Comparison of ENCODE assay signal across 19 cellular contexts in the genomic region with DNA sequence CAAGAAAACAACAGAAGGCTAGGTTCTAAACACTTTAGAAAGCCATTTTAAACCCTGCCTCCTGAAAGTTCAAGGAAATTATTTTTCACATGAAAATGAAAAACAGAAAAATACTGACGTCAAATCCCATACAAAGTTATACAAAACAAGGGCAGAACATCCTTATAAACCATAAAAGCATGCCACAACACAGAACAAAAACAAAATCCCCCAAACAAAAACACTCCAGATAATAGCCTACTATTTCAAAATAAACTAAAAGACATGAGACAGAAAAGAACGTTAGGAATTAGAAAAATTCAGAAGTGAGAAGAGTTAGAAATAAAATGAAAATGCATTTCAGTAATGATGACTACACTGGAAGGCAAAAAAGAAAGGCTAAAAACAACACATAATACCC.
DNase-seq lines count a peak whose midpoint lies in the region; ATAC-seq and TF ChIP-seq lines count a peak whose summit lies in the region.
"Had no signal": no experiment of that assay in that cellular context is flagged by ENCODE, and none has a peak within 500 bp of the region (broad histone marks: within the 10 kb centered on the region; RNA-seq: fewer than 3 reads in every experiment).

No MANE protein-coding gene starts in this region.

- no peaks in the 10 kb centered on the region for H3K27me3 Mint-ChIP-seq in activated T-helper 17 cell treated with anti-CD3 and anti-CD28 coated beads, Interleukin-2, amount 50 U/mL, for 72 hours

- H3K9me3 ChIP-seq in neuronal stem cell (replicated peaks in 1 of 2; ENCODE audit: control insufficient read depth in 2 of 2, insufficient read depth in 1 of 2, low read depth in 1 of 2, low read length in 2 of 2) (no peaks in the 10 kb centered on the region), smooth muscle cell (replicated peaks; ENCODE audit: low read depth) (no peaks in the 10 kb centered on the region)
- H3K9me3 ChIP-seq: BLaER1 treated with 17β-estradiol and CSF1 and Interleukin-3, amounts not matched to agents 10 nM and 100 nM had no signal

- no peaks in the 10 kb centered on the region for H3K36me3 Mint-ChIP-seq in activated T-helper 17 cell treated with anti-CD3 and anti-CD28 coated beads, Interleukin-2, amount 50 U/mL, for 72 hours (ENCODE audit: low read depth)

- no peak overlapping the region for H3K4me3 Mint-ChIP-seq in activated T-helper 17 cell treated with anti-CD3 and anti-CD28 coated beads, Interleukin-2, amount 50 U/mL, for 72 hours
- H3K4me3 Mint-ChIP-seq: HFFc6 had no signal

- no peak overlapping the region for H3K18ac ChIP-seq in neuronal stem cell (ENCODE audit: low read length)

- no peak for ATAC-seq in activated T-helper 17 cell treated with anti-CD3 and anti-CD28 coated beads, Interleukin-2, amount 50 U/mL, for 72 hours (replicated peaks)
- ATAC-seq: HepG2 had no signal

- TF ChIP-seq CTCF in fibroblast of villous mesenchyme (IDR thresholded peaks at IDR 0.05; ENCODE audit: insufficient read depth, low read depth, low read length) (no peak), smooth muscle cell (IDR thresholded peaks at IDR 0.05; ENCODE audit: borderline replicate concordance, insufficient read depth, poor library complexity, severe bottlenecking) (no peak)

- H3K4me1 ChIP-seq in neuronal stem cell (ENCODE audit: control insufficient read depth in 2 of 2, insufficient read depth in 1 of 2, low read depth in 1 of 2, low read length in 2 of 2) (peaks cover 2 to 7% of the 10 kb centered on the region in 2 donors), smooth muscle cell (ENCODE audit: low read depth) (peaks cover 13% of the 10 kb centered on the region)
- H3K4me1 ChIP-seq: BLaER1 treated with 17β-estradiol and CSF1 and Interleukin-3, amounts not matched to agents 10 nM and 100 nM had no signal

- H2BK15ac ChIP-seq in neuronal stem cell (ENCODE audit: low read length) = no peak overlapping the region

- no peak overlapping the region for H4K91ac ChIP-seq in neuronal stem cell (ENCODE audit: low read depth, low read length, poor library complexity)

- H3K4me3 ChIP-seq in fibroblast of villous mesenchyme (ENCODE audit: low read depth, low read length) (no peak overlapping the region), neuronal stem cell (ENCODE audit: low read length in 2 of 2) (no peak overlapping the region), smooth muscle cell (no peak overlapping the region)
- H3K4me3 ChIP-seq: BLaER1 treated with 17β-estradiol and CSF1 and Interleukin-3, amounts not matched to agents 10 nM and 100 nM; PC-9 had no signal

- H3K27ac ChIP-seq in neuronal stem cell (replicated peaks; ENCODE audit: low read length) = no peak overlapping the region
- peak overlapping the region; percentile 10 for H3K27ac ChIP-seq in smooth muscle cell (ENCODE audit: low read depth)
- H3K27ac ChIP-seq: BLaER1 treated with 17β-estradiol and CSF1 and Interleukin-3, amounts not matched to agents 10 nM and 100 nM; KMS-11; PC-9 had no signal

- H2AFZ ChIP-seq in neuronal stem cell (ENCODE audit: low read length) (peak overlapping the region; percentile 60), smooth muscle cell (ENCODE audit: low read depth) (no peak overlapping the region)
- H2AFZ ChIP-seq: PC-9 had no signal

- no peak overlapping the region for H2BK12ac ChIP-seq in neuronal stem cell (ENCODE audit: low read length)

- H3K27me3 ChIP-seq in neuronal stem cell (ENCODE audit: control insufficient read depth in 3 of 3, insufficient read depth in 3 of 3, low read depth in 1 of 3, low read length in 3 of 3) (no peaks in the 10 kb centered on the region), smooth muscle cell (ENCODE audit: low read depth) (no peaks in the 10 kb centered on the region)
- H3K27me3 ChIP-seq: BLaER1 treated with 17β-estradiol and CSF1 and Interleukin-3, amounts not matched to agents 10 nM and 100 nM had no signal

- no peaks in the 10 kb centered on the region for H3K79me2 ChIP-seq in smooth muscle cell (ENCODE audit: low read depth)

- no peak overlapping the region for H2AK5ac ChIP-seq in neuronal stem cell (ENCODE audit: low read depth, low read length)

- peaks cover 5% of the 10 kb centered on the region for H3F3A ChIP-seq in smooth muscle cell (ENCODE audit: low read depth)

- H3K4ac ChIP-seq in neuronal stem cell (ENCODE audit: low read length) = no peak overlapping the region

- H3K36me3 ChIP-seq in neuronal stem cell (replicated peaks in 1 of 2; ENCODE audit: control insufficient read depth in 2 of 2, insufficient read depth in 2 of 2, low read length in 2 of 2) (no peaks in the 10 kb centered on the region), smooth muscle cell (ENCODE audit: low read depth) (no peaks in the 10 kb centered on the region)
- H3K36me3 ChIP-seq: BLaER1 treated with 17β-estradiol and CSF1 and Interleukin-3, amounts not matched to agents 10 nM and 100 nM had no signal

- H3K4me1 Mint-ChIP-seq in activated T-helper 17 cell treated with anti-CD3 and anti-CD28 coated beads, Interleukin-2, amount 50 U/mL, for 72 hours = peaks cover 5% of the 10 kb centered on the region

- H3K4me2 ChIP-seq in neuronal stem cell (ENCODE audit: insufficient read depth, low read length, poor library complexity, severe bottlenecking) = no peak overlapping the region
- no peak overlapping the region for H3K4me2 ChIP-seq in smooth muscle cell
- H3K4me2 ChIP-seq: BLaER1 treated with 17β-estradiol and CSF1 and Interleukin-3, amounts not matched to agents 10 nM and 100 nM; KMS-11; PC-9 had no signal

- H3K23ac ChIP-seq in neuronal stem cell (ENCODE audit: low read depth, low read length, poor library complexity) = no peak overlapping the region

- no peaks in the 10 kb centered on the region for H3K79me1 ChIP-seq in neuronal stem cell (ENCODE audit: low read depth, low read length)

- H3K9ac ChIP-seq in neuronal stem cell (ENCODE audit: low read depth, low read length, poor library complexity) = no peak overlapping the region
- H3K9ac ChIP-seq in smooth muscle cell (ENCODE audit: low read depth) = no peak overlapping the region
- H3K9ac ChIP-seq: BLaER1 treated with 17β-estradiol and CSF1 and Interleukin-3, amounts not matched to agents 10 nM and 100 nM; KMS-11 had no signal

- no peaks in the 10 kb centered on the region for H4K20me1 ChIP-seq in smooth muscle cell (ENCODE audit: low read depth)
- H4K20me1 ChIP-seq: BLaER1 treated with 17β-estradiol and CSF1 and Interleukin-3, amounts not matched to agents 10 nM and 100 nM had no signal

- no peak overlapping the region for H3K14ac ChIP-seq in neuronal stem cell (ENCODE audit: low read length)

- peak overlapping the region; percentile 8 for H3K27ac Mint-ChIP-seq in activated T-helper 17 cell treated with anti-CD3 and anti-CD28 coated beads, Interleukin-2, amount 50 U/mL, for 72 hours
- H3K27ac Mint-ChIP-seq: HFFc6 had no signal

- no peak overlapping the region for H2BK120ac ChIP-seq in neuronal stem cell (ENCODE audit: low read depth, low read length)

- WGBS in neuronal stem cell (ENCODE audit: extremely low coverage in 2 of 2, insufficient read length in 2 of 2, insufficient replicate concordance in 1 of 2), 2 donors = no CpG with 5 or more reads among the region's 2 CpGs
- 75% methylated on average over 2 of the region's 2 CpGs for WGBS in smooth muscle cell (ENCODE audit: low lambda C conversion rate)

- no peak overlapping the region for H2BK5ac ChIP-seq in neuronal stem cell (ENCODE audit: low read length)

- no peaks in the 10 kb centered on the region for H3K9me3 Mint-ChIP-seq in activated T-helper 17 cell treated with anti-CD3 and anti-CD28 coated beads, Interleukin-2, amount 50 U/mL, for 72 hours
- H3K9me3 Mint-ChIP-seq: HFFc6 had no signal

- DNase-seq in fibroblast of villous mesenchyme (ENCODE audit: low read depth) = peak; percentile 85
- no peak for DNase-seq in neuronal stem cell (ENCODE audit: low spot score)
- DNase-seq in smooth muscle cell (lab: John Stamatoyannopoulos, UW; ENCODE audit: unreplicated experiment) = no peak
- DNase-seq in putamen (ENCODE audit: low spot score) = no peak
- DNase-seq in mucosa of gallbladder (ENCODE audit: low spot score) = no peak
- no peak for DNase-seq in NCI-H2171 treated with DMSO at 0.1 percent for 48 hours (lab: John Stamatoyannopoulos, UW)
- no peak for DNase-seq in GOT3 (lab: John Stamatoyannopoulos, UW)
- DNase-seq: DMS79, HFFc6, MV-4-11, NCI-H187, NCI-H2107, NCI-H345, NCI-H524 treated with DMSO at 0.1 percent for 48 hours, PC-9 had no signal

- H4K8ac ChIP-seq in neuronal stem cell (ENCODE audit: low read depth, low read length) = no peak overlapping the region
